ENCODE assay signal across 21 cellular contexts in the genomic region with DNA sequence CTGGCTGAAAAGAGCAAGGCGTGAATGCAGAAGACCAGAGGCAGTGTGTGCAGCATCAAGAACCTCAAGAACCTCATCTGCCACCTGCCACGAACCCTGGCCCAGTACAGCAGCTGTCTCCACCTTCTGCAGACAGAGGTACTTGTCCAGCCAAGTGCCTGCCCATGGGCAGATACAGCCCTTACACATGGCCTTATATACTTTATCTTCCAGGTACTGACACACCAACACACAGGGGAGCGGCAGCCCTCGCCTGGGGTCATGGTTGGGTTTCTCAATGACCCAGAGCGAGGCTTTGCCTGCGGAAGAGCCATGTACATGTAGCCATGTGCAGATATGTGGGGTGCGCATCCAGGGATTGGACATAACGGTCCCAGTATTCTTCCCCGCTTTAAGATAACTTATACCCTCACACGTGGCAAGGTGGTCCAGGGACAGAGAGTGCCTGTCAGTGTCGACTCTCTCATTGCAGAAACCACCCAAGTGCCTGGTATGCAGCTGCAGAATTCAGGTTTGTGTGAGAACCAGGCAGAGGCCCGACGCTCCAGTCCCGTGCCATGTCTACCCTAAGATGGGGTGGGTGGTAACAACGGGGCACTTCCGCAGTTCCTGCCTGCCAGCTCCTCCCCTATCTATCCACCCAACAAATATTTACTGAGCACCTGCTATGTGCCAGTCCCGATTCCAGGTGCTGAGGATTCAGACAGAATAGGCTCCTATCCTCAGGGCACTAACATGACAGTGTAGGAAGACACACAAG.
"Had no signal": no experiment of that assay in that cellular context is flagged by ENCODE, and none has a peak within 500 bp of the region (broad histone marks: within the 10 kb centered on the region; RNA-seq: fewer than 3 reads in every experiment).

No MANE protein-coding gene starts in this region.

- H3K27me3 Mint-ChIP-seq: activated CD4-positive, alpha-beta memory T cell treated with anti-CD3 and anti-CD28 coated beads, Interleukin-2, amount 10 ng/mL, durations not matched to agents 7 days and 5 days; activated CD4-positive, alpha-beta T cell treated with anti-CD3 and anti-CD28 coated beads for 36 hours had no signal

- H3K36me3 Mint-ChIP-seq: activated naive CD4-positive, alpha-beta T cell treated with anti-CD3 and anti-CD28 coated beads, Interleukin-2, amount 50 U/mL, for 72 hours had no signal

- ATAC-seq: activated CD4-positive, alpha-beta T cell treated with anti-CD3 and anti-CD28 coated beads for 36 hours; activated naive CD4-positive, alpha-beta T cell treated with anti-CD3 and anti-CD28 coated beads, Interleukin-2, amount 50 U/mL, for 72 hours; body of pancreas had no signal

- H3K27ac Mint-ChIP-seq: activated CD4-positive, alpha-beta memory T cell treated with anti-CD3 and anti-CD28 coated beads, Interleukin-2, amount 10 ng/mL, durations not matched to agents 7 days and 5 days; activated CD4-positive, alpha-beta T cell treated with anti-CD3 and anti-CD28 coated beads for 36 hours; activated naive CD8-positive, alpha-beta T cell treated with anti-CD3 and anti-CD28 coated beads, Interleukin-2, amount 50 U/mL, for 24 hours; T-helper 2 cell treated with Interferon-gamma antibody and Interleukin-4, amounts not matched to agents 5 μg/mL and 100 μg/mL, for 36 hours had no signal

- H3K4me1 Mint-ChIP-seq: activated CD4-positive, alpha-beta memory T cell treated with anti-CD3 and anti-CD28 coated beads, Interleukin-2, amount 10 ng/mL, durations not matched to agents 7 days and 5 days; activated CD4-positive, alpha-beta T cell treated with anti-CD3 and anti-CD28 coated beads for 36 hours had no signal

- H3K4me3 Mint-ChIP-seq: activated CD4-positive, alpha-beta memory T cell treated with anti-CD3 and anti-CD28 coated beads, Interleukin-2, amount 10 ng/mL, durations not matched to agents 7 days and 5 days; activated CD4-positive, alpha-beta T cell treated with anti-CD3 and anti-CD28 coated beads for 36 hours; activated naive CD8-positive, alpha-beta T cell treated with anti-CD3 and anti-CD28 coated beads, Interleukin-2, amount 50 U/mL, for 24 hours; T-helper 2 cell treated with Interferon-gamma antibody and Interleukin-4, amounts not matched to agents 5 μg/mL and 100 μg/mL, for 36 hours had no signal

- DNase-seq: activated CD4-positive, alpha-beta T cell treated with anti-CD3 and anti-CD28 coated beads for 36 hours; activated CD4-positive, alpha-beta T cell treated with anti-CD3 and anti-CD28 coated beads, Interleukin-2, amount 50 U/mL, for 1 hour; activated effector memory CD4-positive, alpha-beta T cell treated with anti-CD3 and anti-CD28 coated beads, Interleukin-2, amount 50 U/mL, for 16 hours; activated naive CD4-positive, alpha-beta T cell treated with Interleukin-2 at 50 U/mL for 16 hours; activated naive CD8-positive, alpha-beta T cell treated with anti-CD3 and anti-CD28 coated beads, Interleukin-2, amount 50 U/mL, for 24 hours; activated T-cell treated with anti-CD3 and anti-CD28 coated beads, Interleukin-2, amount 50 U/mL, for 1 hour; amniotic stem cell; body of pancreas; NCI-H1092 treated with DMSO at 0.1 percent for 48 hours; NCI-H1417 treated with DMSO at 0.1 percent for 48 hours; NCI-H1694; NCI-H2029; NCI-H2107; NCI-H2171 treated with DMSO at 0.1 percent for 48 hours; NCI-H226; NCI-H82; SIG-M5; WERI-Rb-1 had no signal

- H3K9me3 Mint-ChIP-seq: activated CD4-positive, alpha-beta memory T cell treated with anti-CD3 and anti-CD28 coated beads, Interleukin-2, amount 10 ng/mL, durations not matched to agents 7 days and 5 days; activated naive CD4-positive, alpha-beta T cell treated with anti-CD3 and anti-CD28 coated beads, Interleukin-2, amount 50 U/mL, for 72 hours; activated naive CD8-positive, alpha-beta T cell treated with anti-CD3 and anti-CD28 coated beads, Interleukin-2, amount 50 U/mL, for 24 hours; T-helper 2 cell treated with Interferon-gamma antibody and Interleukin-4, amounts not matched to agents 5 μg/mL and 100 μg/mL, for 36 hours had no signal
